Comparison of ENCODE assay signal across 8 cellular contexts in genomic region chr9:75071530-75072122, GRCh38. TPM values are rescaled to one million over a fixed set of nuclear protein-coding genes. Genes with fewer than 3 reads are reported as not detected.
DNase-seq lines count a peak whose midpoint lies in the region; ATAC-seq and TF ChIP-seq lines count a peak whose summit lies in the region.

No MANE protein-coding gene starts in this region.

- intact Hi-C loops in gastrocnemius medialis (cut with DNase I; ENCODE audit: low total_unique reads), result no loop called here

- H3K27ac Mint-ChIP-seq in activated naive CD4-positive, alpha-beta T cell treated with anti-CD3 and anti-CD28 coated beads, Interleukin-2, amount 50 U/mL, for 72 hours, result peak overlapping the region in 1 of 2 donors; percentile 86

- peak overlapping the region; percentile 15; the same call in 1 of the 2 replicates for H3K4me2 ChIP-seq in OCI-LY3 (ENCODE audit: low read length)

- H3K27ac ChIP-seq in OCI-LY3 (ENCODE audit: low read length), result no peak overlapping the region
- no peak overlapping the region for H3K27ac ChIP-seq in gastrocnemius medialis

- H3K4me3 ChIP-seq in OCI-LY3 (ENCODE audit: low read length) (no peak overlapping the region), gastrocnemius medialis (no peak overlapping the region)

- H3K9me3 ChIP-seq in OCI-LY3 (ENCODE audit: insufficient read depth, low read length) (no peaks in the 10 kb centered on the region), gastrocnemius medialis (no peaks in the 10 kb centered on the region)

- H2AFZ ChIP-seq in OCI-LY3 (ENCODE audit: low read depth, low read length), result peak overlapping the region; percentile 53; the same call in 1 of the 2 replicates

- TF ChIP-seq POLR2A in gastrocnemius medialis (IDR thresholded peaks at IDR 0.05), result no peak

- H3K79me2 ChIP-seq in OCI-LY3 (ENCODE audit: low read length), result no peaks in the 10 kb centered on the region

- no peaks in the 10 kb centered on the region for H3K36me3 ChIP-seq in OCI-LY3 (replicated peaks; ENCODE audit: low read depth, low read length)
- peaks cover 0 to 13% of the 10 kb centered on the region in 2 donors for H3K36me3 ChIP-seq in gastrocnemius medialis

- DNase-seq in activated naive CD4-positive, alpha-beta T cell treated with anti-CD3 and anti-CD28 coated beads, Interleukin-2, amount 50 U/mL, for 72 hours (ENCODE audit: low spot score in 2 of 2), result peak; percentile 45 to 63
- peak; percentile 76 for DNase-seq in stimulated activated CD4-positive, alpha-beta T cell treated with anti-CD3 and anti-CD28 coated beads, Interleukin-1b, Interleukin-23, amount 100 ng/mL, for 48 hours
- DNase-seq in NCI-H187 (lab: John Stamatoyannopoulos, UW) (no peak), gastrocnemius medialis (no peak), NOMO-1 treated with dmso at 0.1 percent for 144 hours (lab: John Stamatoyannopoulos, UW; ENCODE audit: unreplicated experiment) (no peak), DMS 273 treated with DMSO at 0.1 percent for 48 hours (lab: John Stamatoyannopoulos, UW) (no peak)

- in situ Hi-C loops in gastrocnemius medialis (cut with MboI; ENCODE audit: low sequenced_read_pairs in 4 of 4), result loop anchor here in 1 of 4 donors (10.0 kb wide), 2 partner anchors 47 to 117 kb away; partner anchors contain the start of genes C9orf40 and CARNMT1

- H3K9me3 Mint-ChIP-seq in activated naive CD4-positive, alpha-beta T cell treated with anti-CD3 and anti-CD28 coated beads, Interleukin-2, amount 50 U/mL, for 72 hours, result no peaks in the 10 kb centered on the region

- TF ChIP-seq CTCF in OCI-LY3 (IDR thresholded peaks at IDR 0.05; ENCODE audit: low read depth, low read length) (no peak), gastrocnemius medialis (IDR thresholded peaks at IDR 0.05 in 4 of 5, conservative IDR thresholded peaks at IDR 0.05 in 1 of 5) (no peak)

- H3K4me1 ChIP-seq in OCI-LY3 (ENCODE audit: low read length) (peaks cover 4% of the 10 kb centered on the region; the same call in 1 of the 2 replicates), gastrocnemius medialis (no peaks in the 10 kb centered on the region)

- H4K20me1 ChIP-seq in OCI-LY3 (ENCODE audit: insufficient read depth, low read length), result no peaks in the 10 kb centered on the region

- no peak overlapping the region for H3K9ac ChIP-seq in OCI-LY3 (ENCODE audit: low read length)

- peak; percentile 76 for ATAC-seq in GM21723 (IDR thresholded peaks at IDR 0.05; ENCODE audit: unreplicated experiment)
- ATAC-seq in activated naive CD4-positive, alpha-beta T cell treated with anti-CD3 and anti-CD28 coated beads, Interleukin-2, amount 50 U/mL, for 72 hours, result peak; percentile 90 to 96
- ATAC-seq in gastrocnemius medialis, result no peak

- H3K27me3 ChIP-seq in OCI-LY3 (ENCODE audit: low read depth, low read length), result no peaks in the 10 kb centered on the region
- H3K27me3 ChIP-seq in gastrocnemius medialis, result no peaks in the 10 kb centered on the region

- H3K36me3 Mint-ChIP-seq in activated naive CD4-positive, alpha-beta T cell treated with anti-CD3 and anti-CD28 coated beads, Interleukin-2, amount 50 U/mL, for 72 hours, result no peaks in the 10 kb centered on the region

RNA-seq across cellular contexts. Expression of gene NMRK1, which starts 16.3 kb away (rescaled TPM):
- total RNA-seq in activated naive CD4-positive, alpha-beta T cell treated with anti-CD3 and anti-CD28 coated beads, Interleukin-2, amount 50 U/mL, for 72 hours, result 10 to 100 TPM; 14.7 to 30.6 TPM
- total RNA-seq in gastrocnemius medialis, result 10 to 100 TPM; 10.5 to 20.6 (median 18.6) TPM

RNA-seq across cellular contexts. Expression of gene OSTF1, which starts 16.7 kb away (rescaled TPM):
- total RNA-seq in activated naive CD4-positive, alpha-beta T cell treated with anti-CD3 and anti-CD28 coated beads, Interleukin-2, amount 50 U/mL, for 72 hours, result 100 to 1,000 TPM in 1 of 2 donors, 10 to 100 TPM in 1; 69.0 to 105 TPM
- 1 to 10 TPM; 5.2 to 9.8 (median 6.2) TPM for total RNA-seq in gastrocnemius medialis

RNA-seq across cellular contexts. Expression of gene CARNMT1, which starts 43.5 kb away (rescaled TPM):
- 10 to 100 TPM; 20.1 to 29.4 TPM for total RNA-seq in activated naive CD4-positive, alpha-beta T cell treated with anti-CD3 and anti-CD28 coated beads, Interleukin-2, amount 50 U/mL, for 72 hours
- total RNA-seq in gastrocnemius medialis, result 10 to 100 TPM in 2 of 4 donors, 1 to 10 TPM in 2; 6.9 to 28.9 (median 14.6) TPM

Comparison
In these comparisons a context has a peak if more than half of its experiments do, and no peak if none do; other contexts are left out.
1. ATAC-seq: peak in GM21723 (single experiment) and activated naive CD4-positive, alpha-beta T cell treated with anti-CD3 and anti-CD28 coated beads, Interleukin-2, amount 50 U/mL, for 72 hours (2 of 2); none in gastrocnemius medialis (0 of 2).
2. DNase-seq: peak in activated naive CD4-positive, alpha-beta T cell treated with anti-CD3 and anti-CD28 coated beads, Interleukin-2, amount 50 U/mL, for 72 hours (2 of 2) and stimulated activated CD4-positive, alpha-beta T cell treated with anti-CD3 and anti-CD28 coated beads, Interleukin-1b, Interleukin-23, amount 100 ng/mL, for 48 hours (single experiment); none in NCI-H187 (0 of 2), gastrocnemius medialis (0 of 2), NOMO-1 treated with dmso at 0.1 percent for 144 hours (single experiment) and DMS 273 treated with DMSO at 0.1 percent for 48 hours (single experiment).
3. RNA of gene OSTF1, which starts 16.7 kb away (total RNA-seq): 69.0 to 105 TPM in activated naive CD4-positive, alpha-beta T cell treated with anti-CD3 and anti-CD28 coated beads, Interleukin-2, amount 50 U/mL, for 72 hours; 5.2 to 9.8 TPM in gastrocnemius medialis; every median in the first group is over 4 times any median in the second.